Comparison of ENCODE assay signal across 18 cellular contexts in genomic region chr5:128241071-128241695, GRCh38.
"Had no signal": no experiment of that assay in that cellular context is flagged by ENCODE, and none has a peak within 500 bp of the region (broad histone marks: within the 10 kb centered on the region; RNA-seq: fewer than 3 reads in every experiment).

No MANE protein-coding gene starts in this region.

- ATAC-seq: activated CD4-positive, CD25-positive, alpha-beta regulatory T cell treated with anti-CD3 and anti-CD28 coated beads, Interleukin-2, amount 50 U/mL, for 24 hours; activated CD8-positive, alpha-beta memory T cell treated with anti-CD3 and anti-CD28 coated beads, Interleukin-2, amount 10 ng/mL, durations not matched to agents 7 days and 5 days; lower lobe of right lung; stimulated activated naive B cell treated with anti-CD40 and anti-IgM and Interleukin-4, amounts not matched to agents 10 μg/mL and 1 μg/mL and 100 μg/mL, for 72 hours had no signal

- DNase-seq: activated CD8-positive, alpha-beta memory T cell treated with anti-CD3 and anti-CD28 coated beads, Interleukin-2, amount 10 ng/mL, durations not matched to agents 7 days and 5 days; activated effector memory CD4-positive, alpha-beta T cell treated with anti-CD3 and anti-CD28 coated beads, Interleukin-2, amount 50 U/mL, for 16 hours; activated naive CD8-positive, alpha-beta T cell treated with anti-CD3 and anti-CD28 coated beads for 36 hours; activated T-cell treated with anti-CD3 and anti-CD28 coated beads, Interleukin-2, amount 50 U/mL, for 24 hours; anterior cingulate cortex; hippocampal formation; lower lobe of right lung; stimulated activated CD4-positive, alpha-beta T cell treated with anti-CD3 and anti-CD28 coated beads, Interleukin-1b, Interleukin-23, amount 100 ng/mL, for 48 hours; stimulated activated naive B cell treated with anti-CD40 and anti-IgM and Interleukin-4, amounts not matched to agents 10 μg/mL and 1 μg/mL and 100 μg/mL, for 72 hours; substantia nigra; SW 1271; transverse colon had no signal

- H3K4me1 ChIP-seq: lower lobe of right lung, transverse colon had no signal

- H3K4me1 Mint-ChIP-seq: activated CD8-positive, alpha-beta memory T cell treated with anti-CD3 and anti-CD28 coated beads, Interleukin-2, amount 10 ng/mL, durations not matched to agents 7 days and 5 days; activated naive CD8-positive, alpha-beta T cell treated with anti-CD3 and anti-CD28 coated beads for 36 hours; stimulated activated naive B cell treated with anti-CD40 and anti-IgM and Interleukin-4, amounts not matched to agents 10 μg/mL and 1 μg/mL and 100 μg/mL, for 72 hours had no signal

- H3K9me3 Mint-ChIP-seq: activated naive CD8-positive, alpha-beta T cell treated with anti-CD3 and anti-CD28 coated beads for 36 hours; activated T-cell treated with anti-CD3 and anti-CD28 coated beads, Interleukin-2, amount 50 U/mL, for 24 hours; T-helper 2 cell treated with Interferon-gamma antibody and Interleukin-4, amounts not matched to agents 5 μg/mL and 100 μg/mL, for 36 hours had no signal

- H3K27me3 ChIP-seq: esophagus muscularis mucosa, transverse colon had no signal

- FAIRE-seq: colon had no signal

- H3K9me3 ChIP-seq: esophagus muscularis mucosa, lower lobe of right lung, transverse colon had no signal

- H3K36me3 ChIP-seq: esophagus muscularis mucosa, lower lobe of right lung, transverse colon had no signal

- H3K27ac Mint-ChIP-seq: activated CD8-positive, alpha-beta memory T cell treated with anti-CD3 and anti-CD28 coated beads, Interleukin-2, amount 10 ng/mL, durations not matched to agents 7 days and 5 days; activated naive CD8-positive, alpha-beta T cell treated with anti-CD3 and anti-CD28 coated beads for 36 hours; activated T-cell treated with anti-CD3 and anti-CD28 coated beads, Interleukin-2, amount 50 U/mL, for 24 hours; mesothelial cell of epicardium; stimulated activated naive B cell treated with anti-CD40 and anti-IgM and Interleukin-4, amounts not matched to agents 10 μg/mL and 1 μg/mL and 100 μg/mL, for 72 hours; T-helper 2 cell treated with Interferon-gamma antibody and Interleukin-4, amounts not matched to agents 5 μg/mL and 100 μg/mL, for 36 hours had no signal

- H3K36me3 Mint-ChIP-seq: activated CD8-positive, alpha-beta memory T cell treated with anti-CD3 and anti-CD28 coated beads, Interleukin-2, amount 10 ng/mL, durations not matched to agents 7 days and 5 days; activated naive CD8-positive, alpha-beta T cell treated with anti-CD3 and anti-CD28 coated beads for 36 hours; mesothelial cell of epicardium; stimulated activated naive B cell treated with anti-CD40 and anti-IgM and Interleukin-4, amounts not matched to agents 10 μg/mL and 1 μg/mL and 100 μg/mL, for 72 hours had no signal

- H3K4me2 ChIP-seq: smooth muscle cell had no signal

- H3K4me3 ChIP-seq: esophagus muscularis mucosa, lower lobe of right lung, smooth muscle cell, transverse colon had no signal

- H3K4me3 Mint-ChIP-seq: activated CD8-positive, alpha-beta memory T cell treated with anti-CD3 and anti-CD28 coated beads, Interleukin-2, amount 10 ng/mL, durations not matched to agents 7 days and 5 days; activated naive CD8-positive, alpha-beta T cell treated with anti-CD3 and anti-CD28 coated beads for 36 hours; activated T-cell treated with anti-CD3 and anti-CD28 coated beads, Interleukin-2, amount 50 U/mL, for 24 hours; mesothelial cell of epicardium; stimulated activated naive B cell treated with anti-CD40 and anti-IgM and Interleukin-4, amounts not matched to agents 10 μg/mL and 1 μg/mL and 100 μg/mL, for 72 hours; T-helper 2 cell treated with Interferon-gamma antibody and Interleukin-4, amounts not matched to agents 5 μg/mL and 100 μg/mL, for 36 hours had no signal

- H3K27ac ChIP-seq: esophagus muscularis mucosa, lower lobe of right lung, transverse colon had no signal
